In the genomic region with DNA sequence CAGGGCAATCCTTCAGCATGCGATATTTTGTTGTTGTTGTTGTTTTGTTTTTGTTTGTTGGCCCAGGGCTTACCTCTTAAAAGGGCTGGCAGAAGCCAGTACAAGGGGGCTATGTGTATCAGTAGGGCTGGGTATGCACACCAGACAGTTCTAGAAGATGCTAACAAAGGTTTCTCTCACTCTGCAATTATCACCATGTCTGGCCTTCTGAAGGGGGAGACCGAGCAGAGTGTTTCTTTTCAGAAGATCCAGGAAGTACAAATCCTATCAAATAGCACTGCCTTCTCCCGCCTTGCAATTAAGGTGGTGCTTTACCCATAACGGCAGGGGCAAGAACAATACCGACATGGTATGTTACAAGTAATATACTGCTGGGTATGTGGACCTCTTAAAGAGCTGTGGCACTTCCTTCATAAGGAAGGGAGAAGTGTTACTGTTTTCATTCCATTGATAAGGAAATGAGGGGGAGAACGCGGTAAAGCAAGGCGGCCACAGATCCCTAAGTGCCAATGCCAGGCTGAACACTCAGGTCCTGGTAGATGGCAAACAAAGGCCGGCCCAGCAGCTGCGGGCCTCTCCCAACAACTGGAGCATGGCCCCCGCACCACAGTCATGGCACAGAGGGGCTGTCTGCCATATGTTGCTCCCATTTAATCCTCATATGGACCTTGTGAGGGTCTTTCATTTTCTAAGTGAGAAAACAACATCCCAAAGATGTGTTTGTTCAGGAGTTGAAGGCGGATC, we compare ENCODE assay signal across 21 cellular contexts. TPM values are rescaled to one million over a fixed set of nuclear protein-coding genes. Genes with fewer than 3 reads are reported as not detected.
DNase-seq lines count a peak whose midpoint lies in the region; ATAC-seq, FAIRE-seq and TF ChIP-seq lines count a peak whose summit lies in the region.
"Had no signal": no experiment of that assay in that cellular context is flagged by ENCODE, and none has a peak within 500 bp of the region (broad histone marks: within the 10 kb centered on the region; RNA-seq: fewer than 3 reads in every experiment).

No MANE protein-coding gene starts in this region.

- TF ChIP-seq CTCF in mucosa of descending colon (IDR thresholded peaks at IDR 0.05) (no peak), GM20000 (IDR thresholded peaks at IDR 0.05; ENCODE audit: extremely low read depth, missing control alignments) (no peak), smooth muscle cell (IDR thresholded peaks at IDR 0.05; ENCODE audit: borderline replicate concordance, insufficient read depth, poor library complexity, severe bottlenecking) (no peak)
- no peak for TF ChIP-seq CTCF in CD4-positive, alpha-beta T cell (IDR thresholded peaks at IDR 0.05)

- intact Hi-C loops in mucosa of descending colon (cut with DNase I, micrococcal nuclease): loop anchor here (5.0 to 10.0 kb wide), 3 partner anchors 140 to 303 kb away; no protein-coding TSS in a partner anchor
- intact Hi-C loops in CD4-positive, alpha-beta T cell (cut with DNase I, micrococcal nuclease): loop anchor here in 1 of 2 experiments (5.0 kb wide), 1 partner anchor 100 kb away; no protein-coding TSS in a partner anchor

- no peaks in the 10 kb centered on the region for H3K9me3 Mint-ChIP-seq in CD4-positive, alpha-beta T cell
- H3K9me3 Mint-ChIP-seq: stimulated activated naive CD8-positive, alpha-beta T cell treated with anti-CD3 and anti-CD28 coated beads, Interleukin-15, amount 100 ng/mL, for 72 hours had no signal

- H3K4me1 ChIP-seq in mucosa of descending colon (ENCODE audit: low read depth): peaks cover 29% of the 10 kb centered on the region
- peaks cover 12% of the 10 kb centered on the region for H3K4me1 ChIP-seq in smooth muscle cell (ENCODE audit: low read depth)

- peak; percentile 70 for FAIRE-seq in HTR-8/SVneo (lab: Jason Lieb, UNC)
- FAIRE-seq: GM18507 had no signal

- H3K36me3 ChIP-seq in mucosa of descending colon (ENCODE audit: low read depth) (no peaks in the 10 kb centered on the region), smooth muscle cell (ENCODE audit: low read depth) (no peaks in the 10 kb centered on the region)
- H3K36me3 ChIP-seq: HAP-1 had no signal

- H3K9ac ChIP-seq in smooth muscle cell (ENCODE audit: low read depth): no peak overlapping the region

- no peak overlapping the region for H3K4me2 ChIP-seq in smooth muscle cell
- H3K4me2 ChIP-seq: hepatocyte had no signal

- H3K36me3 Mint-ChIP-seq in CD4-positive, alpha-beta T cell (ENCODE audit: low read depth): peaks cover 34% of the 10 kb centered on the region

- H3K4me1 Mint-ChIP-seq in CD4-positive, alpha-beta T cell (ENCODE audit: low read depth): peaks cover 9% of the 10 kb centered on the region
- H3K4me1 Mint-ChIP-seq: stimulated activated naive CD8-positive, alpha-beta T cell treated with anti-CD3 and anti-CD28 coated beads, Interleukin-15, amount 100 ng/mL, for 72 hours had no signal

- no peak overlapping the region for H3K4me3 Mint-ChIP-seq in CD4-positive, alpha-beta T cell
- H3K4me3 Mint-ChIP-seq: activated CD8-positive, alpha-beta memory T cell treated with anti-CD3 and anti-CD28 coated beads, Interleukin-2, amount 10 ng/mL, durations not matched to agents 7 days and 5 days; stimulated activated naive CD8-positive, alpha-beta T cell treated with anti-CD3 and anti-CD28 coated beads, Interleukin-15, amount 100 ng/mL, for 72 hours; T-helper 17 cell had no signal

- no peak overlapping the region for H3K4me3 ChIP-seq in mucosa of descending colon
- H3K4me3 ChIP-seq in smooth muscle cell: no peak overlapping the region
- H3K4me3 ChIP-seq: HAP-1, hepatocyte had no signal

- WGBS in smooth muscle cell (ENCODE audit: low lambda C conversion rate): 89% methylated on average over 12 of the region's 12 CpGs

- H3K9me3 ChIP-seq in mucosa of descending colon (no peaks in the 10 kb centered on the region), smooth muscle cell (replicated peaks; ENCODE audit: low read depth) (no peaks in the 10 kb centered on the region)
- H3K9me3 ChIP-seq in CD4-positive, alpha-beta T cell (ENCODE audit: control insufficient read depth, low read length): no peaks in the 10 kb centered on the region
- H3K9me3 ChIP-seq: HAP-1 had no signal

- H3F3A ChIP-seq in smooth muscle cell (ENCODE audit: low read depth): no peaks in the 10 kb centered on the region

- no peak overlapping the region for H2AFZ ChIP-seq in smooth muscle cell (ENCODE audit: low read depth)
- H2AFZ ChIP-seq: hepatocyte had no signal

- CTCF ChIA-PET in CD4-positive, alpha-beta T cell (lab: Charles Lee): interaction anchor here (0.6 to 3.9 kb wide), 2 partner anchors 141 to 146 kb away, joined by 3 to 122 read pairs; no protein-coding TSS in a partner anchor

- no peaks in the 10 kb centered on the region for H3K27me3 ChIP-seq in smooth muscle cell (ENCODE audit: low read depth)
- no peaks in the 10 kb centered on the region for H3K27me3 ChIP-seq in CD4-positive, alpha-beta T cell (ENCODE audit: control insufficient read depth, insufficient read depth, low read length)
- H3K27me3 ChIP-seq: brain microvascular endothelial cell, hepatocyte had no signal

- peak; percentile 6 for ATAC-seq in mucosa of descending colon
- ATAC-seq in CD4-positive, alpha-beta T cell (ENCODE audit: poor library complexity): no peak
- ATAC-seq: activated CD8-positive, alpha-beta memory T cell treated with anti-CD3 and anti-CD28 coated beads, Interleukin-2, amount 10 ng/mL, durations not matched to agents 7 days and 5 days; stimulated activated naive CD8-positive, alpha-beta T cell treated with anti-CD3 and anti-CD28 coated beads, Interleukin-15, amount 100 ng/mL, for 72 hours; T-helper 17 cell had no signal

- peak overlapping the region; percentile 98 for H3K27ac ChIP-seq in caudate nucleus (ENCODE audit: low read depth, low read length)
- H3K27ac ChIP-seq in temporal lobe (ENCODE audit: low read depth, low read length): peak overlapping the region; percentile 91
- H3K27ac ChIP-seq in smooth muscle cell (ENCODE audit: low read depth): no peak overlapping the region
- H3K27ac ChIP-seq in CD4-positive, alpha-beta T cell (ENCODE audit: low read depth, low read length): no peak overlapping the region
- H3K27ac ChIP-seq: brain microvascular endothelial cell, hepatocyte had no signal

- DNase-seq in HTR-8/SVneo (ENCODE audit: insufficient read length, low spot score) (no peak), caudate nucleus (lab: John Stamatoyannopoulos, UW) (no peak), mucosa of descending colon (peak in 2 of 3 donors; percentile 24 to 48), GM20000 (ENCODE audit: low spot score) (no peak), smooth muscle cell (lab: John Stamatoyannopoulos, UW; ENCODE audit: unreplicated experiment) (no peak), nucleus accumbens (lab: John Stamatoyannopoulos, UW) (no peak)
- DNase-seq in CD4-positive, alpha-beta T cell: no peak
- DNase-seq: activated CD8-positive, alpha-beta memory T cell treated with anti-CD3 and anti-CD28 coated beads, Interleukin-2, amount 10 ng/mL, durations not matched to agents 7 days and 5 days; activated naive CD4-positive, alpha-beta T cell treated with Interleukin-2 at 50 U/mL for 16 hours; brain microvascular endothelial cell; DMS53; kidney glomerular epithelial cell; SHP77; stimulated activated naive CD8-positive, alpha-beta T cell treated with anti-CD3 and anti-CD28 coated beads, Interleukin-15, amount 100 ng/mL, for 72 hours; T-helper 17 cell had no signal

- no peaks in the 10 kb centered on the region for H3K79me2 ChIP-seq in smooth muscle cell (ENCODE audit: low read depth)
- H3K79me2 ChIP-seq: hepatocyte had no signal

- POLR2A ChIA-PET in CD4-positive, alpha-beta T cell (lab: Charles Lee): no interaction called here

- no peak overlapping the region for H3K27ac Mint-ChIP-seq in CD4-positive, alpha-beta T cell
- H3K27ac Mint-ChIP-seq: activated CD8-positive, alpha-beta memory T cell treated with anti-CD3 and anti-CD28 coated beads, Interleukin-2, amount 10 ng/mL, durations not matched to agents 7 days and 5 days; stimulated activated naive CD8-positive, alpha-beta T cell treated with anti-CD3 and anti-CD28 coated beads, Interleukin-15, amount 100 ng/mL, for 72 hours; T-helper 17 cell had no signal

- peaks cover 18% of the 10 kb centered on the region for H4K20me1 ChIP-seq in smooth muscle cell (ENCODE audit: low read depth)

- no peaks in the 10 kb centered on the region for H3K27me3 Mint-ChIP-seq in CD4-positive, alpha-beta T cell
- H3K27me3 Mint-ChIP-seq: activated CD8-positive, alpha-beta memory T cell treated with anti-CD3 and anti-CD28 coated beads, Interleukin-2, amount 10 ng/mL, durations not matched to agents 7 days and 5 days; progenitor cell of endocrine pancreas; stimulated activated naive CD8-positive, alpha-beta T cell treated with anti-CD3 and anti-CD28 coated beads, Interleukin-15, amount 100 ng/mL, for 72 hours; T-helper 17 cell had no signal

RNA-seq across cellular contexts. Expression of gene CACNA2D4, which starts 19.2 kb away (rescaled TPM):
- total RNA-seq in mucosa of descending colon: 1 to 10 TPM; 3.9 to 9.3 (median 4.8) TPM
- not detected for total RNA-seq in temporal lobe
- total RNA-seq in smooth muscle cell: 0.04 TPM in 1 of 2 replicates, not detected in the other
- 0.43 and 0.98 TPM in 2 replicates for polyA plus RNA-seq in smooth muscle cell
- total RNA-seq in CD4-positive, alpha-beta T cell: 10 to 100 TPM; 10.5 to 11.3 TPM
- total RNA-seq: NCI-H460 had no signal

Comparison
In these comparisons a context has a peak if more than half of its experiments do, and no peak if none do; other contexts are left out.
1. DNase-seq: peak in mucosa of descending colon (2 of 3); none in HTR-8/SVneo (single experiment), caudate nucleus (0 of 61), GM20000 (single experiment), smooth muscle cell (single experiment), CD4-positive, alpha-beta T cell (0 of 10) and nucleus accumbens (0 of 56).
2. H3K27ac ChIP-seq: peak in caudate nucleus (single experiment) and temporal lobe (single experiment); none in smooth muscle cell (single experiment) and CD4-positive, alpha-beta T cell (single experiment).